In the genomic region with DNA sequence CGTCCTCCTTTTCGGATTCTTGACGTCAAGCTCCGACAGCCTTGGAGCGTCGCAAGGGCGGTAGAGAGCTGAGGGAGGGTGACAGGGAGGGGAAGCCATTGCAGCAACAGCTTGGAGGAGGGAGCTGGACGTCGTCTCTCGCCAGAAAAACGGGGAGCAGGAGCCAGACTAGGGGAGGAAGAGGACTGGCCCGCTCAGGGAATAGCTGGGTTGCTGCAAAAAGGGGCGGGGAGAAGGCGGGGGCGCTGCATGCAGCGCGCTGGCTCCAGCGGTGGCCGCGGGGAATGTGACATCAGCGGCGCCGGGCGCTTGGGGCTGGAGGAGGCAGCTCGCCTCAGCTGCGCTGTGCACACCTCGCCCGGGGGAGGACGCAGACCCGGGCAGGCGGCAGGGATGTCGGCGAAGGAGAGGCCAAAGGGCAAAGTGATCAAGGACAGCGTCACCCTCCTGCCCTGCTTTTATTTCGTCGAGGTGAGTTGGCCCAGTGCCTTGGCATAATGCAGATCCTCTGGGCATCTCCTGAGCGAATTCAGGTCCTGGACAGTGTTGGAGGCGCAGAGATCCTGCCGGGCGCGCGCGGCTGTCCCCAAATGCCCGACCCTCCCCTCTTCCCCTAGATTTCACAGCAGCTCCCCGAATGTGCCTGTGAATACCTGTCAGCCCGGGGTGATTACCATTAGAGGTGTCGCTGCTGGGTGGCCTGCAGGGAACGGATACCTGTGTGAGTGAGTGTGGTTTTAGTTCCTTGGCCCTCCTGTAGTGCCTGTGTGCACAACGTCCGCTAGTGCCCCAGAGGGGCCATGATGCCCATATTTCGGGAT, we compare ENCODE assay signal across 8 cellular contexts. TPM values are rescaled to one million over a fixed set of nuclear protein-coding genes. Genes with fewer than 3 reads are reported as not detected.
DNase-seq lines count a peak whose midpoint lies in the region; ATAC-seq and TF ChIP-seq lines count a peak whose summit lies in the region.

A gene with protein sequence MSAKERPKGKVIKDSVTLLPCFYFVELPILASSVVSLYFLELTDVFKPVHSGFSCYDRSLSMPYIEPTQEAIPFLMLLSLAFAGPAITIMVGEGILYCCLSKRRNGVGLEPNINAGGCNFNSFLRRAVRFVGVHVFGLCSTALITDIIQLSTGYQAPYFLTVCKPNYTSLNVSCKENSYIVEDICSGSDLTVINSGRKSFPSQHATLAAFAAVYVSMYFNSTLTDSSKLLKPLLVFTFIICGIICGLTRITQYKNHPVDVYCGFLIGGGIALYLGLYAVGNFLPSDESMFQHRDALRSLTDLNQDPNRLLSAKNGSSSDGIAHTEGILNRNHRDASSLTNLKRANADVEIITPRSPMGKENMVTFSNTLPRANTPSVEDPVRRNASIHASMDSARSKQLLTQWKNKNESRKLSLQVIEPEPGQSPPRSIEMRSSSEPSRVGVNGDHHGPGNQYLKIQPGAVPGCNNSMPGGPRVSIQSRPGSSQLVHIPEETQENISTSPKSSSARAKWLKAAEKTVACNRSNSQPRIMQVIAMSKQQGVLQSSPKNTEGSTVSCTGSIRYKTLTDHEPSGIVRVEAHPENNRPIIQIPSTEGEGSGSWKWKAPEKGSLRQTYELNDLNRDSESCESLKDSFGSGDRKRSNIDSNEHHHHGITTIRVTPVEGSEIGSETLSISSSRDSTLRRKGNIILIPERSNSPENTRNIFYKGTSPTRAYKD (plus strand): TSS at position 292 of the 821 bp plus-strand sequence. CDS start 102 bp downstream, at position 394.

- TF ChIP-seq CTCF in tibial artery (IDR thresholded peaks at IDR 0.05): no peak

- POLR2A ChIA-PET in activated CD4-positive, alpha-beta T cell treated with anti-CD3 and anti-CD28 coated beads for 36 hours (lab: Charles Lee): no interaction called here

- H3K4me3 ChIP-seq in tibial artery: peak within 1 kb of the TSS; percentile 27 to 39

- H3K4me1 ChIP-seq in tibial artery: peaks cover 0 to 10% (median 2%) of the 10 kb centered on the region in 4 donors

- no peak within 1 kb of the TSS for H3K27ac ChIP-seq in tibial artery

- no peak within 1 kb of the TSS for H3K27ac Mint-ChIP-seq in activated CD4-positive, alpha-beta T cell treated with anti-CD3 and anti-CD28 coated beads for 36 hours

- CTCF ChIA-PET in activated CD4-positive, alpha-beta T cell treated with anti-CD3 and anti-CD28 coated beads for 36 hours (lab: Charles Lee): interaction anchor here (0.7 to 1.2 kb wide), 2 partner anchors 12 to 174 kb away, joined by 3 to 4 read pairs; no protein-coding TSS in a partner anchor

- H3K4me1 Mint-ChIP-seq in activated CD4-positive, alpha-beta T cell treated with anti-CD3 and anti-CD28 coated beads for 36 hours: peaks cover 3% of the 10 kb centered on the region

- peak within 1 kb of the TSS; percentile 13 for H3K4me3 Mint-ChIP-seq in activated CD4-positive, alpha-beta T cell treated with anti-CD3 and anti-CD28 coated beads for 36 hours

- intact Hi-C loops in activated CD4-positive, alpha-beta T cell treated with anti-CD3 and anti-CD28 coated beads for 36 hours (cut with DNase I, micrococcal nuclease): no loop called here
- intact Hi-C loops in tibial artery (cut with DNase I; ENCODE audit: low total_unique reads): no loop called here

- H3K9me3 Mint-ChIP-seq in activated CD4-positive, alpha-beta T cell treated with anti-CD3 and anti-CD28 coated beads for 36 hours (ENCODE audit: low read depth): no peaks in the 10 kb centered on the region

- H3K36me3 ChIP-seq in tibial artery: no peaks in the 10 kb centered on the region

- H3K36me3 Mint-ChIP-seq in activated CD4-positive, alpha-beta T cell treated with anti-CD3 and anti-CD28 coated beads for 36 hours (ENCODE audit: low read depth): no peaks in the 10 kb centered on the region

- peak; percentile 60 for ATAC-seq in activated CD4-positive, alpha-beta T cell treated with anti-CD3 and anti-CD28 coated beads for 36 hours
- no peak for ATAC-seq in GM19467 (IDR thresholded peaks at IDR 0.05; ENCODE audit: unreplicated experiment)

- peaks cover 0 to 19% of the 10 kb centered on the region in 2 donors for H3K27me3 ChIP-seq in tibial artery

- peak; percentile 32 for DNase-seq in activated CD4-positive, alpha-beta T cell treated with anti-CD3 and anti-CD28 coated beads for 36 hours
- DNase-seq in activated CD4-positive, alpha-beta T cell treated with anti-CD3 and anti-CD28 coated beads for 4 hours: no peak
- peak; percentile 17 for DNase-seq in RPMI7951 (ENCODE audit: low read depth)
- DNase-seq in epidermal melanocyte (ENCODE audit: insufficient read length, low spot score): peak; percentile 19
- peak; percentile 9 for DNase-seq in medulla oblongata (ENCODE audit: extremely low spot score)
- peak in 1 of 2 donors; percentile 33 for DNase-seq in tibial artery
- DNase-seq in NCI-H2081 treated with DMSO at 0.1 percent for 48 hours (lab: John Stamatoyannopoulos, UW): no peak

- peaks cover 42% of the 10 kb centered on the region for H3K27me3 Mint-ChIP-seq in activated CD4-positive, alpha-beta T cell treated with anti-CD3 and anti-CD28 coated beads for 36 hours

- H3K9me3 ChIP-seq in tibial artery: no peaks in the 10 kb centered on the region

RNA-seq across cellular contexts. Expression of the gene that starts here (rescaled TPM):
- not detected for total RNA-seq in activated CD4-positive, alpha-beta T cell treated with anti-CD3 and anti-CD28 coated beads for 36 hours
- 0.29 and 0.36 TPM in 2 replicates for total RNA-seq in RPMI7951 (2014; rRNA removed; shearing (Covaris generic))

Comparison
In these comparisons a context has a peak if more than half of its experiments do, and no peak if none do; other contexts are left out.
1. Peak in DNase-seq and ATAC-seq in activated CD4-positive, alpha-beta T cell treated with anti-CD3 and anti-CD28 coated beads for 36 hours; RNA of the gene not detected or under 1 TPM.
2. Peak in DNase-seq in RPMI7951; RNA of the gene not detected or under 1 TPM.
3. DNase-seq: peak in epidermal melanocyte (single experiment) and medulla oblongata (single experiment); none in activated CD4-positive, alpha-beta T cell treated with anti-CD3 and anti-CD28 coated beads for 4 hours (0 of 2) and NCI-H2081 treated with DMSO at 0.1 percent for 48 hours (single experiment).